In genomic region chr5:139683295-139684271, GRCh38 we compare ENCODE assay signal across 16 cellular contexts. TPM values are rescaled to one million over a fixed set of nuclear protein-coding genes. Genes with fewer than 3 reads are reported as not detected.
DNase-seq lines count a peak whose midpoint lies in the region; ATAC-seq and TF ChIP-seq lines count a peak whose summit lies in the region.
"Had no signal": no experiment of that assay in that cellular context is flagged by ENCODE, and none has a peak within 500 bp of the region (broad histone marks: within the 10 kb centered on the region; RNA-seq: fewer than 3 reads in every experiment).

No MANE protein-coding gene starts in this region.

- H3K4me2 ChIP-seq in DND-41 (ENCODE audit: insufficient read depth, low read length) (no peak overlapping the region), OCI-LY1 (ENCODE audit: low read length) (peak overlapping the region; percentile 32; the same call in 1 of the 2 replicates)

- no peaks in the 10 kb centered on the region for H3K9me2 ChIP-seq in OCI-LY1 (ENCODE audit: low read depth, low read length)

- intact Hi-C loops in dorsolateral prefrontal cortex (cut with DNase I): no loop called here

- peaks cover 17% of the 10 kb centered on the region for H3K79me2 ChIP-seq in DND-41 (ENCODE audit: insufficient read depth, low read length)
- no peaks in the 10 kb centered on the region for H3K79me2 ChIP-seq in OCI-LY1 (ENCODE audit: insufficient read depth, low read length)

- no peaks in the 10 kb centered on the region for H3K9me3 Mint-ChIP-seq in osteocyte (ENCODE audit: unreplicated experiment)
- H3K9me3 Mint-ChIP-seq: T-cell had no signal

- peak overlapping the region; percentile 38 for H3K27ac ChIP-seq in DND-41 (ENCODE audit: low read length)
- H3K27ac ChIP-seq in OCI-LY1 (ENCODE audit: low read depth, low read length, poor library complexity, severe bottlenecking): peak overlapping the region; percentile 70
- peak overlapping the region; percentile 82 to 100 (median 98) for H3K27ac ChIP-seq in dorsolateral prefrontal cortex

- H3K36me3 Mint-ChIP-seq in osteocyte (ENCODE audit: unreplicated experiment): peaks cover 45% of the 10 kb centered on the region

- H3K36me3 ChIP-seq in DND-41 (ENCODE audit: insufficient read depth, low read length) (peaks cover 47% of the 10 kb centered on the region), OCI-LY1 (ENCODE audit: insufficient read depth, low read length) (peaks cover 61% of the 10 kb centered on the region)

- H3K9ac ChIP-seq in DND-41 (ENCODE audit: low read depth, low read length) (peak overlapping the region; percentile 1; the same call in 1 of the 2 replicates), OCI-LY1 (ENCODE audit: low read length) (peak overlapping the region; percentile 33; the same call in 1 of the 2 replicates)

- no peaks in the 10 kb centered on the region for H3F3A ChIP-seq in OCI-LY1 (ENCODE audit: insufficient read depth, low read length)

- H3K4me1 ChIP-seq in DND-41 (ENCODE audit: insufficient read depth, low read length): peaks cover 47% of the 10 kb centered on the region
- peaks cover 63% of the 10 kb centered on the region for H3K4me1 ChIP-seq in OCI-LY1 (ENCODE audit: insufficient read depth, low read length, severe bottlenecking)

- H3K27me3 ChIP-seq in DND-41 (ENCODE audit: insufficient read depth, low read length, poor library complexity) (no peaks in the 10 kb centered on the region), OCI-LY1 (ENCODE audit: insufficient read depth, low read length) (no peaks in the 10 kb centered on the region), dorsolateral prefrontal cortex (no peaks in the 10 kb centered on the region)

- DNase-seq in DND-41: no peak
- DNase-seq in dorsolateral prefrontal cortex: peak in 2 of 10 donors; percentile 11 to 37
- no peak for DNase-seq in osteocyte (ENCODE audit: extremely low spot score, unreplicated experiment)
- DNase-seq in activated gamma-delta T cell treated with Interleukin-2 at 50 U/mL for 16 hours: no peak
- DNase-seq in activated naive CD4-positive, alpha-beta T cell treated with anti-CD3 and anti-CD28 coated beads, Interleukin-2, amount 50 U/mL, for 16 hours: no peak
- DNase-seq in glomerular visceral epithelial cell (ENCODE audit: extremely low spot score): no peak
- DNase-seq: activated CD4-positive, CD25-positive, alpha-beta regulatory T cell treated with anti-CD3 and anti-CD28 coated beads, Interleukin-2, amount 50 U/mL, for 72 hours; HCEC 1CT; midbrain; NCI-H1048; OCI-M1; stimulated activated CD4-positive, alpha-beta T cell treated with anti-CD3 and anti-CD28 coated beads, Interleukin-4, amount 100 ng/mL, for 24 hours; stimulated activated naive CD4-positive, alpha-beta T cell treated with Interleukin-2 at 50 U/mL for 16 hours; T-cell had no signal

- H3K4me1 Mint-ChIP-seq in osteocyte (ENCODE audit: unreplicated experiment): peaks cover 78% of the 10 kb centered on the region

- ATAC-seq in DND-41 (ENCODE audit: insufficient read depth, low read depth): no peak
- no peak for ATAC-seq in GM18907 (IDR thresholded peaks at IDR 0.05; ENCODE audit: unreplicated experiment)
- ATAC-seq: T-cell had no signal

- no peak overlapping the region for H2AFZ ChIP-seq in DND-41 (ENCODE audit: low read depth, low read length)
- no peak overlapping the region for H2AFZ ChIP-seq in OCI-LY1 (ENCODE audit: low read length)

- H3K4me3 ChIP-seq in DND-41 (ENCODE audit: low read depth in 1 of 2, low read length in 2 of 2) (no peak overlapping the region), OCI-LY1 (ENCODE audit: low read depth, low read length, poor library complexity, severe bottlenecking) (no peak overlapping the region), dorsolateral prefrontal cortex (peak overlapping the region in 5 of 59 donors; percentile 1 to 24 (median 5))

- TF ChIP-seq CTCF in DND-41 (IDR thresholded peaks at IDR 0.05; ENCODE audit: borderline replicate concordance, extremely low read depth, low read length, poor library complexity, severe bottlenecking) (no peak), OCI-LY1 (IDR thresholded peaks at IDR 0.05; ENCODE audit: low read length) (no peak), dorsolateral prefrontal cortex (IDR thresholded peaks at IDR 0.05 in 54 of 56, conservative IDR thresholded peaks at IDR 0.05 in 2 of 56; ENCODE audit: low read depth in 1 of 56, partially characterized antibody in 56 of 56) (peak in 4 of 56 donors; percentile 2 to 10 (median 6)), osteocyte (IDR thresholded peaks at IDR 0.05) (no peak)

- H4K20me1 ChIP-seq in DND-41 (ENCODE audit: insufficient read depth, low read length): peaks cover 12% of the 10 kb centered on the region
- H4K20me1 ChIP-seq in OCI-LY1 (ENCODE audit: insufficient read depth, low read length): no peaks in the 10 kb centered on the region

- peak overlapping the region; percentile 76 for H3K27ac Mint-ChIP-seq in osteocyte (ENCODE audit: unreplicated experiment)
- H3K27ac Mint-ChIP-seq: T-cell had no signal

- H3K4me3 Mint-ChIP-seq in osteocyte (ENCODE audit: unreplicated experiment): no peak overlapping the region
- H3K4me3 Mint-ChIP-seq: T-cell had no signal

- H3K27me3 Mint-ChIP-seq in osteocyte (ENCODE audit: unreplicated experiment): no peaks in the 10 kb centered on the region
- H3K27me3 Mint-ChIP-seq: T-cell had no signal

- H3K9me3 ChIP-seq in DND-41 (ENCODE audit: insufficient read depth, low read length, severe bottlenecking): no peaks in the 10 kb centered on the region
- no peaks in the 10 kb centered on the region for H3K9me3 ChIP-seq in OCI-LY1 (ENCODE audit: low read length)

RNA-seq across cellular contexts. Expression of gene CXXC5, which starts 35.4 kb away (rescaled TPM):
- 100 to 1,000 TPM in 83 of 120 experiments, 10 to 100 TPM in 37; 79.1 to 229 (median 108) TPM for total RNA-seq in dorsolateral prefrontal cortex
- 239 and 259 TPM in 2 replicates for total RNA-seq in osteocyte

Comparison
In these comparisons a context has a peak if more than half of its experiments do, and no peak if none do; other contexts are left out.
1. H3K27ac ChIP-seq: peak in every context shown above with its lines; median percentile 98 in dorsolateral prefrontal cortex; 70 in OCI-LY1; 38 in DND-41.